In genomic region chr6:43129434-43130194, GRCh38 we compare ENCODE assay signal across 8 cellular contexts. TPM values are rescaled to one million over a fixed set of nuclear protein-coding genes. Genes with fewer than 3 reads are reported as not detected.
A peak's percentile ranks its signal among the peaks of the same experiment; 100 is the strongest.
DNase-seq lines count a peak whose midpoint lies in the region; ATAC-seq and TF ChIP-seq lines count a peak whose summit lies in the region.

No MANE protein-coding gene starts in this region.

- no peak for TF ChIP-seq POLR2A in Peyer's patch (IDR thresholded peaks at IDR 0.05)

- H3K23ac ChIP-seq in trophoblast cell (ENCODE audit: low read length): no peak overlapping the region

- H3K14ac ChIP-seq in trophoblast cell (ENCODE audit: low read length): no peak overlapping the region

- no CpG with 5 or more reads among the region's 15 CpGs for WGBS in trophoblast cell (ENCODE audit: extremely low coverage, insufficient coverage, insufficient read length)

- H3K79me2 ChIP-seq in trophoblast cell (ENCODE audit: control insufficient read depth, insufficient read depth, low read length, poor library complexity): peaks cover 24% of the 10 kb centered on the region

- H3K36me3 ChIP-seq in Peyer's patch: no peaks in the 10 kb centered on the region
- H3K36me3 ChIP-seq in trophoblast cell (ENCODE audit: control insufficient read depth in 1 of 2, insufficient read depth in 2 of 2, low read length in 2 of 2): peaks cover 44 to 46% of the 10 kb centered on the region in 2 experiments

- no peak overlapping the region for H4K12ac ChIP-seq in trophoblast cell (ENCODE audit: low read depth, low read length)

- H2BK12ac ChIP-seq in trophoblast cell (ENCODE audit: low read length): no peak overlapping the region

- intact Hi-C loops in Right ventricle myocardium inferior (cut with DNase I) (loop anchor here (5.0 kb wide), 2 partner anchors 122 to 227 kb away; no protein-coding TSS in a partner anchor), cardiac septum (cut with DNase I) (no loop called here)

- H2BK120ac ChIP-seq in trophoblast cell (ENCODE audit: insufficient read depth, low read length, poor library complexity): no peak overlapping the region

- H3K4me2 ChIP-seq in trophoblast cell (ENCODE audit: low read length): no peak overlapping the region

- ATAC-seq in Right ventricle myocardium inferior: peak; percentile 70
- peak; percentile 29 for ATAC-seq in esophagus mucosa
- ATAC-seq in HG02840 (IDR thresholded peaks at IDR 0.05; ENCODE audit: low FRiP score, unreplicated experiment): no peak
- no peak for ATAC-seq in HG03354 (IDR thresholded peaks at IDR 0.05; ENCODE audit: poor library complexity, severe bottlenecking, unreplicated experiment)

- H3K9me3 ChIP-seq in Peyer's patch: no peaks in the 10 kb centered on the region
- peaks cover 2% of the 10 kb centered on the region for H3K9me3 ChIP-seq in trophoblast cell (ENCODE audit: insufficient read depth, low read depth, low read length)

- peaks cover 27% of the 10 kb centered on the region for H3K79me1 ChIP-seq in trophoblast cell (ENCODE audit: low read length)

- no peak overlapping the region for H2AK5ac ChIP-seq in trophoblast cell (ENCODE audit: low read length)

- H3K4me1 ChIP-seq in Peyer's patch (no peaks in the 10 kb centered on the region), trophoblast cell (ENCODE audit: control insufficient read depth in 1 of 2, insufficient read depth in 2 of 2, low read length in 2 of 2) (peaks cover 23 to 32% of the 10 kb centered on the region in 2 experiments)

- H3K4me3 ChIP-seq in Peyer's patch (no peak overlapping the region), trophoblast cell (ENCODE audit: low read depth, low read length) (no peak overlapping the region)

- no peak overlapping the region for H2AFZ ChIP-seq in trophoblast cell (ENCODE audit: insufficient read depth, low read length, poor library complexity)

- DNase-seq in Right ventricle myocardium inferior (ENCODE audit: missing footprints) (no peak), cardiac septum (ENCODE audit: low spot score) (no peak), Peyer's patch (peak in 2 of 3 donors; percentile 62 to 70), trophoblast cell (no peak), NCI-H2171 treated with DMSO at 0.1 percent for 48 hours (lab: John Stamatoyannopoulos, UW) (no peak)

- H4K8ac ChIP-seq in trophoblast cell (ENCODE audit: low read depth, low read length): no peak overlapping the region

- H3K4ac ChIP-seq in trophoblast cell (ENCODE audit: low read depth, low read length): peak overlapping the region; percentile 2

- no peak overlapping the region for H3K9ac ChIP-seq in trophoblast cell (ENCODE audit: low read length)

- H3K18ac ChIP-seq in trophoblast cell (ENCODE audit: low read length): peak overlapping the region; percentile 40

- H3K27me3 ChIP-seq in Peyer's patch (no peaks in the 10 kb centered on the region), trophoblast cell (ENCODE audit: insufficient read depth, low read length) (no peaks in the 10 kb centered on the region)

- peak in 4 of 6 experiments; percentile 27 to 66 (median 61) for TF ChIP-seq CTCF in Peyer's patch (IDR thresholded peaks at IDR 0.05)

- H2BK5ac ChIP-seq in trophoblast cell (ENCODE audit: low read depth, low read length, poor library complexity): no peak overlapping the region

- no peak overlapping the region for H4K91ac ChIP-seq in trophoblast cell (ENCODE audit: low read depth, low read length)

- H3K27ac ChIP-seq in Peyer's patch (no peak overlapping the region), trophoblast cell (ENCODE audit: low read depth, low read length) (no peak overlapping the region)

RNA-seq across cellular contexts. Expression of gene SRF, which starts 41.5 kb away (rescaled TPM):
- total RNA-seq in Right ventricle myocardium inferior (77.6 TPM), cardiac septum (81.2 TPM), Peyer's patch (10 to 100 TPM; 23.1 to 29.7 (median 26.4) TPM), esophagus mucosa (19.3 TPM)
- 34.6 and 36.3 TPM in 2 replicates for polyA plus RNA-seq in trophoblast cell (2013)

RNA-seq across cellular contexts. Expression of gene CUL9, which starts 52.4 kb away (rescaled TPM):
- total RNA-seq in Right ventricle myocardium inferior (14.0 TPM), cardiac septum (15.6 TPM), Peyer's patch (100 to 1,000 TPM in 1 of 4 donors, 10 to 100 TPM in 3; 55.5 to 114 (median 85.5) TPM), esophagus mucosa (23.6 TPM)
- polyA plus RNA-seq in trophoblast cell (2013): 11.7 and 12.1 TPM in 2 replicates

RNA-seq across cellular contexts. Expression of gene PTK7, which starts 53.5 kb away (rescaled TPM):
- total RNA-seq in Right ventricle myocardium inferior (1.7 TPM), cardiac septum (2.7 TPM), Peyer's patch (10 to 100 TPM in 3 of 4 donors, 1 to 10 TPM in 1; 4.4 to 22.3 (median 18.3) TPM), esophagus mucosa (37.3 TPM)
- polyA plus RNA-seq in trophoblast cell (2013): 188 and 193 TPM in 2 replicates

Comparison
In these comparisons a context has a peak if more than half of its experiments do, and no peak if none do; other contexts are left out.
1. ATAC-seq: peak in Right ventricle myocardium inferior (single experiment) and esophagus mucosa (single experiment); none in HG02840 (single experiment) and HG03354 (single experiment).
2. DNase-seq: peak in Peyer's patch (2 of 3); none in Right ventricle myocardium inferior (single experiment), cardiac septum (single experiment), trophoblast cell (0 of 2) and NCI-H2171 treated with DMSO at 0.1 percent for 48 hours (single experiment).